Comparison of ENCODE assay signal across 2 cellular contexts in the genomic region with DNA sequence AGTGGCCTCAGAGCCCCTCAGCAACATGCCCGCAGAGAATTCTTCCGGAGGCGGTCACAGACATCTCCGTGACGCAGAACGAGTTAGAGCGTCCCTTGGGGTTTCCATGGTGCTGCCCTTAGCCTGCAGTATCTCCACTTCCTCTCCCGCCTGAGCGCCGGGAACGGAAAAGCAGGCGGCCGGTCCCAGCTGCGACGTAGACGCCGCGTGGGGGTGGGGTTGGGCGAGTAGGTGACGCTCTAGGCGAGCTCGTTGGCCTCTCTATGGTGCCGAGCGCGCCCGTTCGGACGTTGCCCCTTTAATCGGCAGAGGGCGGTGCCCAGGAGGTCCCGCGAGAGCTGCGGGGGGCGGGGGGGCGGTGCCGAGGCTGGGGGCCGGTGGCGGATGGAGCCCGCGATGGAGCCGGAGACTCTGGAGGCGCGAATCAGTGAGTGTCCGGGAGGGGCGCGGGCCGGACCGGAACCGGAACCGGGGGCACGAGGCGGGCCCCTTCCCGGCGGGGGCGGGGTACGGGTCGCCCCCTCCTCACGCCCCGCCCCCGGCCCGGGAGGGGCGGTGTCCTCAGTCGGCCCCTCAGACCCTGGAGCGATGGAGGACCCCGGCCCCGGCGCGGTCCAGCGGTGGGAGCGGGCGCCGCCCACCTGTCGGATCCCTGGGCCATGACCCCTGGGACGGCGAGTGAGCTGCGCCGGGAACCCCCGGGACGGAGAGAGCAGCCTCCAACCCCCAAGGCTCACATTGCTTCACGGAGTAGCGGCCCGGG.
A peak's percentile ranks its signal among the peaks of the same experiment; 100 is the strongest.
TF ChIP-seq lines count a peak whose summit lies in the region.

A gene with protein sequence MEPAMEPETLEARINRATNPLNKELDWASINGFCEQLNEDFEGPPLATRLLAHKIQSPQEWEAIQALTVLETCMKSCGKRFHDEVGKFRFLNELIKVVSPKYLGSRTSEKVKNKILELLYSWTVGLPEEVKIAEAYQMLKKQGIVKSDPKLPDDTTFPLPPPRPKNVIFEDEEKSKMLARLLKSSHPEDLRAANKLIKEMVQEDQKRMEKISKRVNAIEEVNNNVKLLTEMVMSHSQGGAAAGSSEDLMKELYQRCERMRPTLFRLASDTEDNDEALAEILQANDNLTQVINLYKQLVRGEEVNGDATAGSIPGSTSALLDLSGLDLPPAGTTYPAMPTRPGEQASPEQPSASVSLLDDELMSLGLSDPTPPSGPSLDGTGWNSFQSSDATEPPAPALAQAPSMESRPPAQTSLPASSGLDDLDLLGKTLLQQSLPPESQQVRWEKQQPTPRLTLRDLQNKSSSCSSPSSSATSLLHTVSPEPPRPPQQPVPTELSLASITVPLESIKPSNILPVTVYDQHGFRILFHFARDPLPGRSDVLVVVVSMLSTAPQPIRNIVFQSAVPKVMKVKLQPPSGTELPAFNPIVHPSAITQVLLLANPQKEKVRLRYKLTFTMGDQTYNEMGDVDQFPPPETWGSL (plus strand): TSS at position 358 of the 763 bp plus-strand sequence. CDS start 27 bp downstream, at position 385.

TF ChIP-seq in HCT116, 20 proteins besides CTCF, POLR2A, EP300 and RAD21 (continued from another document):
- TF ChIP-seq, protein P1, sequence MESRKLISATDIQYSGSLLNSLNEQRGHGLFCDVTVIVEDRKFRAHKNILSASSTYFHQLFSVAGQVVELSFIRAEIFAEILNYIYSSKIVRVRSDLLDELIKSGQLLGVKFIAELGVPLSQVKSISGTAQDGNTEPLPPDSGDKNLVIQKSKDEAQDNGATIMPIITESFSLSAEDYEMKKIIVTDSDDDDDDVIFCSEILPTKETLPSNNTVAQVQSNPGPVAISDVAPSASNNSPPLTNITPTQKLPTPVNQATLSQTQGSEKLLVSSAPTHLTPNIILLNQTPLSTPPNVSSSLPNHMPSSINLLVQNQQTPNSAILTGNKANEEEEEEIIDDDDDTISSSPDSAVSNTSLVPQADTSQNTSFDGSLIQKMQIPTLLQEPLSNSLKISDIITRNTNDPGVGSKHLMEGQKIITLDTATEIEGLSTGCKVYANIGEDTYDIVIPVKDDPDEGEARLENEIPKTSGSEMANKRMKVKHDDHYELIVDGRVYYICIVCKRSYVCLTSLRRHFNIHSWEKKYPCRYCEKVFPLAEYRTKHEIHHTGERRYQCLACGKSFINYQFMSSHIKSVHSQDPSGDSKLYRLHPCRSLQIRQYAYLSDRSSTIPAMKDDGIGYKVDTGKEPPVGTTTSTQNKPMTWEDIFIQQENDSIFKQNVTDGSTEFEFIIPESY (IDR thresholded peaks at IDR 0.05; ENCODE audit: extremely low read depth, insufficient replicate concordance, low read length), result peak; percentile 93
- TF ChIP-seq YY1 (IDR thresholded peaks at IDR 0.05; ENCODE audit: extremely low read depth, insufficient replicate concordance, low read depth, low read length), result peak; percentile 51
- peak; percentile 64 for TF ChIP-seq EGR1 (IDR thresholded peaks at IDR 0.05; ENCODE audit: low read depth)
- TF ChIP-seq JUND (IDR thresholded peaks at IDR 0.05), result no peak
- no peak for TF ChIP-seq CBX3 (IDR thresholded peaks at IDR 0.05; ENCODE audit: low read depth)
- TF ChIP-seq EZH2 (IDR thresholded peaks at IDR 0.05), result no peak
- TF ChIP-seq ZFX (IDR thresholded peaks at IDR 0.05), result peak; percentile 49; the same call in 1 of the 2 replicates
- TF ChIP-seq FOSL1 (IDR thresholded peaks at IDR 0.05; ENCODE audit: low read depth), result no peak
- TF ChIP-seq, protein P2, sequence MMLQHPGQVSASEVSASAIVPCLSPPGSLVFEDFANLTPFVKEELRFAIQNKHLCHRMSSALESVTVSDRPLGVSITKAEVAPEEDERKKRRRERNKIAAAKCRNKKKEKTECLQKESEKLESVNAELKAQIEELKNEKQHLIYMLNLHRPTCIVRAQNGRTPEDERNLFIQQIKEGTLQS (IDR thresholded peaks at IDR 0.05), result no peak
- TF ChIP-seq ZNF274 (IDR thresholded peaks at IDR 0.05; ENCODE audit: low read depth, low read length), result no peak
- TF ChIP-seq SIN3A (IDR thresholded peaks at IDR 0.05; ENCODE audit: low read depth), result peak; percentile 82; the same call in 1 of the 2 replicates
- no peak for TF ChIP-seq CEBPB (IDR thresholded peaks at IDR 0.05; ENCODE audit: low read depth)
- peak; percentile 18 for TF ChIP-seq TCF7L2 (IDR thresholded peaks at IDR 0.05; ENCODE audit: borderline replicate concordance, extremely low read depth, insufficient read depth, insufficient read length)
- no peak; the same call in 1 of the 2 replicates for TF ChIP-seq ELF1 (IDR thresholded peaks at IDR 0.05; ENCODE audit: borderline replicate concordance, low read depth)
- TF ChIP-seq, protein P3, sequence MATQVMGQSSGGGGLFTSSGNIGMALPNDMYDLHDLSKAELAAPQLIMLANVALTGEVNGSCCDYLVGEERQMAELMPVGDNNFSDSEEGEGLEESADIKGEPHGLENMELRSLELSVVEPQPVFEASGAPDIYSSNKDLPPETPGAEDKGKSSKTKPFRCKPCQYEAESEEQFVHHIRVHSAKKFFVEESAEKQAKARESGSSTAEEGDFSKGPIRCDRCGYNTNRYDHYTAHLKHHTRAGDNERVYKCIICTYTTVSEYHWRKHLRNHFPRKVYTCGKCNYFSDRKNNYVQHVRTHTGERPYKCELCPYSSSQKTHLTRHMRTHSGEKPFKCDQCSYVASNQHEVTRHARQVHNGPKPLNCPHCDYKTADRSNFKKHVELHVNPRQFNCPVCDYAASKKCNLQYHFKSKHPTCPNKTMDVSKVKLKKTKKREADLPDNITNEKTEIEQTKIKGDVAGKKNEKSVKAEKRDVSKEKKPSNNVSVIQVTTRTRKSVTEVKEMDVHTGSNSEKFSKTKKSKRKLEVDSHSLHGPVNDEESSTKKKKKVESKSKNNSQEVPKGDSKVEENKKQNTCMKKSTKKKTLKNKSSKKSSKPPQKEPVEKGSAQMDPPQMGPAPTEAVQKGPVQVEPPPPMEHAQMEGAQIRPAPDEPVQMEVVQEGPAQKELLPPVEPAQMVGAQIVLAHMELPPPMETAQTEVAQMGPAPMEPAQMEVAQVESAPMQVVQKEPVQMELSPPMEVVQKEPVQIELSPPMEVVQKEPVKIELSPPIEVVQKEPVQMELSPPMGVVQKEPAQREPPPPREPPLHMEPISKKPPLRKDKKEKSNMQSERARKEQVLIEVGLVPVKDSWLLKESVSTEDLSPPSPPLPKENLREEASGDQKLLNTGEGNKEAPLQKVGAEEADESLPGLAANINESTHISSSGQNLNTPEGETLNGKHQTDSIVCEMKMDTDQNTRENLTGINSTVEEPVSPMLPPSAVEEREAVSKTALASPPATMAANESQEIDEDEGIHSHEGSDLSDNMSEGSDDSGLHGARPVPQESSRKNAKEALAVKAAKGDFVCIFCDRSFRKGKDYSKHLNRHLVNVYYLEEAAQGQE (IDR thresholded peaks at IDR 0.05; ENCODE audit: low read depth), result no peak

TF ChIP-seq in neural cell, 6 proteins besides CTCF, POLR2A, EP300 and RAD21 (continued from another document):
- TF ChIP-seq, protein P3 (IDR thresholded peaks at IDR 0.05; ENCODE audit: borderline replicate concordance), result peak; percentile 70
- no peak for TF ChIP-seq EZH2 (IDR thresholded peaks at IDR 0.05; ENCODE audit: borderline replicate concordance, insufficient read depth, low read length, poor library complexity, severe bottlenecking)
